ENCODE assay signal across 14 cellular contexts in the genomic region with DNA sequence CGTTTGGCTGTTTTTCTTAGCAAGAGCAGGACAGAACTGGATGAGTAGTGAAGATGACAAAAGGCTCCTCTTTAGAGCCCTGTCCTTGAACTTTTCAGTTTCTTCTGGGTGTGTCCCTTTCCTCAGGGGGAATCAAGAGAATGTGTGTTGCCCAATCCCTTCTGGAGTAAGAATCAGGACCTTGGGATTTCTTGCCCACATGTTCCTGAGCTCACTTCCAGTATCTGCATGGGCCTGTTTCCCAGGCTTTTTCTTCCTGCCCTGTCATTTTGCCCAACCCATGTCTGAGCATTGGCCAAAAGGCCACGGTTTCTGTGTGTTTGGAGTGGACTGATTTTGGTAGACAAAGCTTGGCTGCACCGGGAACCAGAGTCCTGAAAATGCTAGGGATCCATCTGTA.
DNase-seq lines count a peak whose midpoint lies in the region; ATAC-seq, FAIRE-seq and TF ChIP-seq lines count a peak whose summit lies in the region.
"Had no signal": no experiment of that assay in that cellular context is flagged by ENCODE, and none has a peak within 500 bp of the region (broad histone marks: within the 10 kb centered on the region; RNA-seq: fewer than 3 reads in every experiment).

No MANE protein-coding gene starts in this region.

- no peaks in the 10 kb centered on the region for H3K36me3 ChIP-seq in GM23338 (ENCODE audit: insufficient read depth)
- no peaks in the 10 kb centered on the region for H3K36me3 ChIP-seq in keratinocyte (ENCODE audit: control insufficient read depth in 2 of 2, extremely low read depth in 1 of 2, insufficient read depth in 2 of 2, low read length in 2 of 2)
- H3K36me3 ChIP-seq: thyroid gland had no signal

- peak; percentile 29 for FAIRE-seq in keratinocyte (lab: Jason Lieb, UNC)

- H3K9me3 ChIP-seq in keratinocyte (ENCODE audit: control insufficient read depth, low read depth, low read length): no peaks in the 10 kb centered on the region
- H3K9me3 ChIP-seq: thyroid gland had no signal

- no peak overlapping the region for H3K9ac ChIP-seq in keratinocyte (ENCODE audit: control insufficient read depth, extremely low read depth, insufficient read depth, low read length)
- H3K9ac ChIP-seq: parathyroid adenoma had no signal

- H4K20me1 ChIP-seq in GM23338 (replicated peaks; ENCODE audit: insufficient read depth): no peaks in the 10 kb centered on the region
- H4K20me1 ChIP-seq in keratinocyte (ENCODE audit: control insufficient read depth, extremely low read depth, insufficient read depth, low read length): no peaks in the 10 kb centered on the region

- H3K4me3 ChIP-seq in GM23338: no peak overlapping the region
- H3K4me3 ChIP-seq in keratinocyte (ENCODE audit: control insufficient read depth in 2 of 3, extremely low read depth in 1 of 3, insufficient read depth in 2 of 3, low read depth in 1 of 3, low read length in 3 of 3): no peak overlapping the region
- H3K4me3 ChIP-seq: thyroid gland had no signal

- H3K4me3 Mint-ChIP-seq in GM23338: no peak overlapping the region
- H3K4me3 Mint-ChIP-seq: CD4-positive, CD25-positive, alpha-beta regulatory T cell; IgD-negative memory B cell had no signal

- H3K27ac ChIP-seq in GM23338 (ENCODE audit: low read depth) (no peak overlapping the region), keratinocyte (ENCODE audit: control insufficient read depth, insufficient read depth, low read length) (no peak overlapping the region)
- H3K27ac ChIP-seq: parathyroid adenoma had no signal

- no peak for DNase-seq in GM23338 (ENCODE audit: low spot score)
- DNase-seq in dedifferentiated amniotic fluid mesenchymal stem cell (ENCODE audit: extremely low spot score): peak; percentile 51
- no peak for DNase-seq in keratinocyte (ENCODE audit: low read depth, low spot score)
- DNase-seq in stromal cell of bone marrow (ENCODE audit: low read depth): peak; percentile 88
- no peak for DNase-seq in SHP77 (lab: John Stamatoyannopoulos, UW)
- no peak for DNase-seq in DMS153 treated with DMSO at 0.1 percent for 48 hours (lab: John Stamatoyannopoulos, UW; ENCODE audit: unreplicated experiment)
- DNase-seq in HuH-7 (ENCODE audit: low spot score): no peak
- DNase-seq: activated CD8-positive, alpha-beta memory T cell treated with anti-CD3 and anti-CD28 coated beads, Interleukin-2, amount 50 U/mL, for 4 hours; amniotic stem cell; CD4-positive, CD25-positive, alpha-beta regulatory T cell had no signal

- H3K9me1 ChIP-seq in keratinocyte (ENCODE audit: control insufficient read depth, extremely low read depth, insufficient read depth, low read length): no peaks in the 10 kb centered on the region

- no peaks in the 10 kb centered on the region for H3K36me3 Mint-ChIP-seq in GM23338 (ENCODE audit: low read depth)
- H3K36me3 Mint-ChIP-seq: CD4-positive, CD25-positive, alpha-beta regulatory T cell; IgD-negative memory B cell had no signal

- TF ChIP-seq CTCF in GM23338 (conservative IDR thresholded peaks at IDR 0.05; ENCODE audit: low read depth in 2 of 2): no peak
- TF ChIP-seq CTCF in keratinocyte (optimal IDR thresholded peaks at IDR 0.05 in 1 of 3, IDR thresholded peaks at IDR 0.05 in 1 of 3, conservative IDR thresholded peaks at IDR 0.05 in 1 of 3; ENCODE audit: extremely low read depth in 1 of 3, insufficient read depth in 2 of 3, low read length in 3 of 3): no peak

- H3K4me2 ChIP-seq in GM23338 (no peak overlapping the region), keratinocyte (ENCODE audit: control insufficient read depth, extremely low read depth, insufficient read depth, low read depth, low read length) (no peak overlapping the region)

- no peaks in the 10 kb centered on the region for H3F3A ChIP-seq in GM23338 (replicated peaks; ENCODE audit: low read depth)

- H3K79me2 ChIP-seq in GM23338 (replicated peaks; ENCODE audit: insufficient read depth) (no peaks in the 10 kb centered on the region), keratinocyte (ENCODE audit: control insufficient read depth, insufficient read depth, low read length) (no peaks in the 10 kb centered on the region)
- H3K79me2 ChIP-seq: parathyroid adenoma had no signal

- ATAC-seq in GM23338: no peak
- no peak for ATAC-seq in GM21786 (IDR thresholded peaks at IDR 0.05; ENCODE audit: unreplicated experiment)

- H3K4me1 Mint-ChIP-seq in GM23338: peaks cover 9% of the 10 kb centered on the region; the same call in 2 of the 3 replicates
- H3K4me1 Mint-ChIP-seq: CD4-positive, CD25-positive, alpha-beta regulatory T cell; IgD-negative memory B cell had no signal

- no peak overlapping the region for H3K27ac Mint-ChIP-seq in GM23338
- H3K27ac Mint-ChIP-seq: CD4-positive, CD25-positive, alpha-beta regulatory T cell; IgD-negative memory B cell had no signal

- no peaks in the 10 kb centered on the region for H3K9me3 Mint-ChIP-seq in GM23338
- H3K9me3 Mint-ChIP-seq: IgD-negative memory B cell had no signal

- no peaks in the 10 kb centered on the region for H3K27me3 ChIP-seq in GM23338 (ENCODE audit: insufficient read depth)
- no peaks in the 10 kb centered on the region for H3K27me3 ChIP-seq in keratinocyte (ENCODE audit: control insufficient read depth, extremely low read depth, insufficient read depth, low read length)
- H3K27me3 ChIP-seq: thyroid gland had no signal

- H3K27me3 Mint-ChIP-seq in GM23338 (ENCODE audit: insufficient read depth, low read depth, poor library complexity): no peaks in the 10 kb centered on the region
- H3K27me3 Mint-ChIP-seq: CD4-positive, CD25-positive, alpha-beta regulatory T cell; IgD-negative memory B cell had no signal

- dilution Hi-C loops in keratinocyte (cut with MboI; ENCODE audit: extremely low pct_ligation_motif_present, low sequenced_read_pairs): no loop called here

- H3K9me2 ChIP-seq in GM23338 (ENCODE audit: insufficient read depth): 0 out of 2 replicates have a peak, but pooled peaks cover 2% of the 10 kb centered on the region

- H2AFZ ChIP-seq in GM23338 (0 out of 2 replicates have a peak overlapping the region, but pooled peaks have one; percentile 3), keratinocyte (ENCODE audit: control insufficient read depth, low read length) (no peak overlapping the region)
- H2AFZ ChIP-seq: parathyroid adenoma had no signal

- no peaks in the 10 kb centered on the region for H3K4me1 ChIP-seq in GM23338 (ENCODE audit: insufficient read depth)
- peaks cover 6% of the 10 kb centered on the region for H3K4me1 ChIP-seq in keratinocyte (ENCODE audit: control insufficient read depth, extremely low read depth, insufficient read depth, low read length)
- H3K4me1 ChIP-seq: thyroid gland had no signal

TF ChIP-seq in GM23338, 12 proteins besides CTCF, POLR2A, EP300 and RAD21 (continues in another document):
- TF ChIP-seq STAT1 (IDR thresholded peaks at IDR 0.05; ENCODE audit: unreplicated experiment): no peak
- TF ChIP-seq ZNF331 (CRISPR knock-in tag; IDR thresholded peaks at IDR 0.05; ENCODE audit: low read depth): no peak
- no peak for TF ChIP-seq ZNF114 (CRISPR knock-in tag; IDR thresholded peaks at IDR 0.05)

Comparison
In these comparisons a context has a peak if more than half of its experiments do, and no peak if none do; other contexts are left out.
1. DNase-seq: peak in dedifferentiated amniotic fluid mesenchymal stem cell (single experiment) and stromal cell of bone marrow (single experiment); none in GM23338 (single experiment), keratinocyte (single experiment), SHP77 (0 of 2), DMS153 treated with DMSO at 0.1 percent for 48 hours (single experiment) and HuH-7 (single experiment).